ENCODE assay signal across 19 cellular contexts in genomic region chr16:88012360-88012759, GRCh38.
DNase-seq lines count a peak whose midpoint lies in the region; ATAC-seq and TF ChIP-seq lines count a peak whose summit lies in the region.
"Had no signal": no experiment of that assay in that cellular context is flagged by ENCODE, and none has a peak within 500 bp of the region (broad histone marks: within the 10 kb centered on the region; RNA-seq: fewer than 3 reads in every experiment).

No MANE protein-coding gene starts in this region.

- 80% methylated on average over 10 of the region's 10 CpGs for WGBS in mesenchymal stem cell
- WGBS in testis, 2 donors: 92 to 93% methylated on average over 10 of the region's 10 CpGs

- TF ChIP-seq POLR2A in testis (IDR thresholded peaks at IDR 0.05): no peak

- H3K27me3 ChIP-seq in colonic mucosa (no peaks in the 10 kb centered on the region), mesenchymal stem cell (ENCODE audit: control insufficient read depth in 1 of 2, insufficient read depth in 1 of 2, low read length in 2 of 2) (no peaks in the 10 kb centered on the region), testis (no peaks in the 10 kb centered on the region)
- H3K27me3 ChIP-seq: MG63 had no signal

- H2BK12ac ChIP-seq in mesenchymal stem cell (ENCODE audit: low read length in 2 of 2): no peak overlapping the region

- H4K8ac ChIP-seq in mesenchymal stem cell (ENCODE audit: low read length): no peak overlapping the region

- DNase-seq in SK-N-DZ (ENCODE audit: low spot score) (peak; percentile 51), colonic mucosa (no peak), mesenchymal stem cell (peak; percentile 9), testis (peak; percentile 2), DMS153 treated with DMSO at 0.1 percent for 48 hours (lab: John Stamatoyannopoulos, UW; ENCODE audit: unreplicated experiment) (no peak)
- DNase-seq in activated CD4-positive, CD25-positive, alpha-beta regulatory T cell (lab: John Stamatoyannopoulos, UW): no peak
- DNase-seq: CD4-positive, alpha-beta T cell; COR-L47; DMS79 treated with DMSO at 0.1 percent for 48 hours; GOT3; MG63; NCI-H1417; NCI-H1694 treated with DMSO at 0.1 percent for 48 hours; NCI-H2081 treated with DMSO at 0.1 percent for 48 hours; NCI-H2171 treated with DMSO at 0.1 percent for 48 hours; NCI-H526; SHP77 had no signal

- H4K91ac ChIP-seq in mesenchymal stem cell (ENCODE audit: low read length): no peak overlapping the region

- H2BK15ac ChIP-seq in mesenchymal stem cell (ENCODE audit: low read depth, poor library complexity, severe bottlenecking): no peak overlapping the region

- no peak overlapping the region for H3K4me3 ChIP-seq in colonic mucosa
- H3K4me3 ChIP-seq in mesenchymal stem cell (ENCODE audit: insufficient read depth in 1 of 2, low read depth in 1 of 2, low read length in 2 of 2): no peak overlapping the region
- H3K4me3 ChIP-seq in testis: no peak overlapping the region
- H3K4me3 ChIP-seq: MG63, SK-N-MC had no signal

- TF ChIP-seq CTCF in colonic mucosa (IDR thresholded peaks at IDR 0.05) (no peak), testis (IDR thresholded peaks at IDR 0.05) (no peak)

- no peak overlapping the region for H3K9ac ChIP-seq in colonic mucosa (ENCODE audit: low read depth in 2 of 2, low read length in 2 of 2)
- no peak overlapping the region for H3K9ac ChIP-seq in mesenchymal stem cell (ENCODE audit: low read length)

- peaks cover 15% of the 10 kb centered on the region for H3K79me1 ChIP-seq in mesenchymal stem cell (replicated peaks; ENCODE audit: low read length, poor library complexity, severe bottlenecking)

- intact Hi-C loops in colonic mucosa (cut with DNase I): no loop called here
- intact Hi-C loops in testis (cut with DNase I; ENCODE audit: low total_unique reads): no loop called here

- no peak overlapping the region for H3K4me2 ChIP-seq in mesenchymal stem cell (ENCODE audit: low read length, poor library complexity, severe bottlenecking)

- H2AFZ ChIP-seq in mesenchymal stem cell (ENCODE audit: low read depth, low read length): no peak overlapping the region

- no peak overlapping the region for H3K4ac ChIP-seq in mesenchymal stem cell (ENCODE audit: low read depth in 1 of 2, low read length in 2 of 2)

- ATAC-seq in HG03196 (IDR thresholded peaks at IDR 0.05; ENCODE audit: unreplicated experiment): no peak

- H2AK5ac ChIP-seq in mesenchymal stem cell (ENCODE audit: low read length, severe bottlenecking): no peak overlapping the region

- H3K9me3 ChIP-seq in colonic mucosa (no peaks in the 10 kb centered on the region), mesenchymal stem cell (ENCODE audit: control insufficient read depth, low read length) (no peaks in the 10 kb centered on the region), testis (no peaks in the 10 kb centered on the region)
- H3K9me3 ChIP-seq: MG63 had no signal

- H2BK120ac ChIP-seq in mesenchymal stem cell (ENCODE audit: low read depth, low read length): no peak overlapping the region

- no peak overlapping the region for H2BK5ac ChIP-seq in mesenchymal stem cell (ENCODE audit: low read depth, low read length, poor library complexity, severe bottlenecking)

- no peak overlapping the region for H3K14ac ChIP-seq in mesenchymal stem cell (ENCODE audit: low read length in 2 of 2)

- H3K27ac ChIP-seq in colonic mucosa: peak overlapping the region; percentile 87
- H3K27ac ChIP-seq in mesenchymal stem cell (ENCODE audit: low read length, poor library complexity, severe bottlenecking): no peak overlapping the region
- no peak overlapping the region for H3K27ac ChIP-seq in testis
- H3K27ac ChIP-seq: SK-N-MC had no signal

- H3K4me1 ChIP-seq in colonic mucosa (peaks cover 4% of the 10 kb centered on the region), mesenchymal stem cell (ENCODE audit: control insufficient read depth, insufficient read depth, low read depth, low read length) (peaks cover 27% of the 10 kb centered on the region), testis (no peaks in the 10 kb centered on the region)

- no peak overlapping the region for H3K18ac ChIP-seq in mesenchymal stem cell (ENCODE audit: low read depth in 1 of 2, low read length in 2 of 2)

- H3K36me3 ChIP-seq in colonic mucosa (no peaks in the 10 kb centered on the region), mesenchymal stem cell (ENCODE audit: control insufficient read depth in 1 of 2, insufficient read depth in 2 of 2, low read depth in 1 of 2, low read length in 2 of 2) (peaks cover 35 to 40% of the 10 kb centered on the region in 2 experiments), testis (ENCODE audit: low read depth, missing control alignments) (no peaks in the 10 kb centered on the region)

- no peak overlapping the region for H3K23ac ChIP-seq in mesenchymal stem cell (ENCODE audit: low read length in 2 of 2)

Comparison
In these comparisons a context has a peak if more than half of its experiments do, and no peak if none do; other contexts are left out.
1. DNase-seq: peak in SK-N-DZ (single experiment), mesenchymal stem cell (single experiment) and testis (single experiment); none in colonic mucosa (single experiment), DMS153 treated with DMSO at 0.1 percent for 48 hours (single experiment) and activated CD4-positive, CD25-positive, alpha-beta regulatory T cell (0 of 4).